9 cellular contexts compared by ENCODE assay signal in the genomic region with DNA sequence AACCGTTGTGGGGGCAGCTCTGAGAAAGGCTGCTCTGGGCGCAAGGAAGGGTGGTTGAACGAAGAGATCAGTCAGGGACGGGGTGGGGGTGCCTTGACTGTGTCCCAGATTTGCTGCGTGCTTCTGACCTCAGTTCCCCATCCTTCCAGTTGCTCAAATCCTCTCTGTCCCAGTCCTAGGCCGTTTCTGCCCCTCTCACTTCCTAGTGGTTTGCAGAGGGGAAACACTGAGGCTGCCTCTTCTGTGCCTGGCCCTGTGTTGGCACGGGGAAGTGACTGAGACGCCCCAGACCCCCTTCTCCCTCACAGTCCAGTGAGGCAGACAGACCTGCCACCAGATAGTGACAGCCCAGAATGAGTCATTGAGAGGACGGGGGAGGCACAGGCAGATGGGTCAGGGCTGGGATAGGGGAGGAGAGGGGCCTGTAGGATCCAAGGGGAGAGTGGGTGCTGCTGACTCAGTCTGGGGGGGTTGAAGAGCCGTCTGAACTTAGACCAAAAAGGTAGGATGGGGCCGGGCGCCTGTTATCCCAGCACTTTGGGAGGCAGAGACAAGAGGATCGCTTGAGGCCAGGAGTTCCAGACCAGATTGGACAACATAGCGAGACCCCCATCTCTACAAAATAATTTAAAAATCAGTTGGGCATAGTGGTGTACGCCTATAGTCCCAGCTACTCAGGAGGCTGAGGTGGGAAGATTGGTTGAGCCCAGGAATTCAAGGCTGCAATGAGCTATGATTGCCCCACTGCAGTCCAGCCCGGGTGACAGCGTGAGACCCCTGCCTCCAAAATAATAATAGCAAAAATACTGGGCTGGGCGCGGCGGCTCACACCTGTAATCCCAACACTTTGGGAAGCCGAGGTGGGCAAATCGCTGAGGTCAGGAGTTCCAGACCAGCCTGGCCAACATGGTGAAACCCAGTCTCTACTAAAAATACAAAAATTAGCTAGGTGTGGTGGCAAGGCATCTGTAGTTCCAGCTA. TPM values are rescaled to one million over a fixed set of nuclear protein-coding genes. Genes with fewer than 3 reads are reported as not detected.
DNase-seq lines count a peak whose midpoint lies in the region; ATAC-seq, FAIRE-seq and TF ChIP-seq lines count a peak whose summit lies in the region.
"Had no signal": no experiment of that assay in that cellular context is flagged by ENCODE, and none has a peak within 500 bp of the region (broad histone marks: within the 10 kb centered on the region; RNA-seq: fewer than 3 reads in every experiment).

No MANE protein-coding gene starts in this region.

- intact Hi-C loops in activated T-helper 2 cell treated with anti-CD3 and anti-CD28 coated beads, Interferon-gamma antibody, Interleukin-2, Interleukin-4, amounts not matched to agents 10 μg/mL and 5 μg/mL and 100 μg/mL, durations not matched to agents 14 hours and 24 hours and 36 hours (cut with micrococcal nuclease) = loop anchor here (1.0 to 5.0 kb wide), 3 partner anchors 27 to 478 kb away; partner anchors contain the start of genes ACTMAP and NUMBL

- H3K4me1 ChIP-seq in ACC112 (ENCODE audit: control insufficient read depth, insufficient read depth, low read length, unreplicated experiment) = peaks cover 17% of the 10 kb centered on the region
- H3K4me1 ChIP-seq in hepatocyte (ENCODE audit: insufficient read depth) = peaks cover 3% of the 10 kb centered on the region
- peaks cover 0 to 5% of the 10 kb centered on the region in 2 donors for H3K4me1 ChIP-seq in small intestine (ENCODE audit: control insufficient read depth in 2 of 2, insufficient read depth in 1 of 2, low read depth in 1 of 2, low read length in 1 of 2)

- no peaks in the 10 kb centered on the region for H3K27me3 ChIP-seq in ACC112 (ENCODE audit: insufficient read depth, low read length)
- H3K27me3 ChIP-seq in HL-60 (ENCODE audit: insufficient read depth, poor library complexity, severe bottlenecking) = no peaks in the 10 kb centered on the region
- H3K27me3 ChIP-seq in hepatocyte = no peaks in the 10 kb centered on the region
- H3K27me3 ChIP-seq in small intestine (ENCODE audit: control insufficient read depth in 2 of 2, insufficient read depth in 2 of 2, low read length in 2 of 2) = no peaks in the 10 kb centered on the region

- H3K9me2 ChIP-seq in hepatocyte (replicated peaks; ENCODE audit: insufficient read depth) = no peaks in the 10 kb centered on the region

- peak overlapping the region; percentile 98 for H3K4me2 ChIP-seq in hepatocyte

- no peaks in the 10 kb centered on the region for H4K20me1 ChIP-seq in hepatocyte (ENCODE audit: insufficient read depth, poor library complexity, severe bottlenecking)

- H3K36me3 Mint-ChIP-seq in activated T-helper 2 cell treated with anti-CD3 and anti-CD28 coated beads, Interferon-gamma antibody, Interleukin-2, Interleukin-4, amounts not matched to agents 10 μg/mL and 5 μg/mL and 100 μg/mL, durations not matched to agents 14 hours and 24 hours and 36 hours (ENCODE audit: low read depth) = peaks cover 18% of the 10 kb centered on the region

- H3K4me3 Mint-ChIP-seq in activated T-helper 2 cell treated with anti-CD3 and anti-CD28 coated beads, Interferon-gamma antibody, Interleukin-2, Interleukin-4, amounts not matched to agents 10 μg/mL and 5 μg/mL and 100 μg/mL, durations not matched to agents 14 hours and 24 hours and 36 hours (ENCODE audit: low read depth) = peak overlapping the region; percentile 83

- H3K4me3 ChIP-seq in ACC112 (ENCODE audit: low read depth, low read length) (peak overlapping the region; percentile 84), HL-60 (replicated peaks; ENCODE audit: insufficient read depth, low read length) (peak overlapping the region; percentile 68), hepatocyte (peak overlapping the region; percentile 92), small intestine (ENCODE audit: low read depth in 1 of 2, low read length in 2 of 2) (peak overlapping the region; percentile 52 to 68)

- H3K9me3 ChIP-seq in hepatocyte (ENCODE audit: low read depth) (no peaks in the 10 kb centered on the region), small intestine (ENCODE audit: control insufficient read depth, low read depth) (no peaks in the 10 kb centered on the region)

- H3K27me3 Mint-ChIP-seq in activated T-helper 2 cell treated with anti-CD3 and anti-CD28 coated beads, Interferon-gamma antibody, Interleukin-2, Interleukin-4, amounts not matched to agents 10 μg/mL and 5 μg/mL and 100 μg/mL, durations not matched to agents 14 hours and 24 hours and 36 hours (ENCODE audit: low read depth) = no peaks in the 10 kb centered on the region

- peak overlapping the region; percentile 78 for H3K27ac Mint-ChIP-seq in activated T-helper 2 cell treated with anti-CD3 and anti-CD28 coated beads, Interferon-gamma antibody, Interleukin-2, Interleukin-4, amounts not matched to agents 10 μg/mL and 5 μg/mL and 100 μg/mL, durations not matched to agents 14 hours and 24 hours and 36 hours

- no peak for ATAC-seq in GM18505 (IDR thresholded peaks at IDR 0.05; ENCODE audit: unreplicated experiment)
- ATAC-seq in GM19463 (IDR thresholded peaks at IDR 0.05; ENCODE audit: unreplicated experiment) = no peak

- H3K36me3 ChIP-seq in ACC112 (ENCODE audit: insufficient read depth, low read length) (peaks cover 4% of the 10 kb centered on the region), hepatocyte (replicated peaks; ENCODE audit: insufficient read depth, low read depth) (no peaks in the 10 kb centered on the region), small intestine (ENCODE audit: control insufficient read depth in 2 of 2, insufficient read depth in 2 of 2, low read length in 2 of 2) (no peaks in the 10 kb centered on the region)

- peak overlapping the region; percentile 19; the same call in 1 of the 2 replicates for H3K27ac ChIP-seq in ACC112 (ENCODE audit: low read depth, low read length)
- no peak overlapping the region for H3K27ac ChIP-seq in HL-60 (replicated peaks)
- H3K27ac ChIP-seq in hepatocyte = peak overlapping the region; percentile 88
- H3K27ac ChIP-seq in small intestine (ENCODE audit: low read depth in 1 of 2, low read length in 1 of 2) = peak overlapping the region; percentile 42 to 86
- H3K27ac ChIP-seq: epithelial cell of prostate had no signal

- WGBS in hepatocyte (ENCODE audit: low lambda C conversion rate, missing lambda C conversion rate) = 66% methylated on average over 22 of the region's 22 CpGs
- 52% methylated on average over 22 of the region's 22 CpGs for WGBS in small intestine, 3 donors

- H3K79me2 ChIP-seq in ACC112 (ENCODE audit: control insufficient read depth, insufficient read depth, low read length, unreplicated experiment) = no peaks in the 10 kb centered on the region
- H3K79me2 ChIP-seq in hepatocyte = no peaks in the 10 kb centered on the region

- H2AFZ ChIP-seq in ACC112 (ENCODE audit: low read length, unreplicated experiment) = no peak overlapping the region
- H2AFZ ChIP-seq in hepatocyte = peak overlapping the region; percentile 93

- peaks cover 17% of the 10 kb centered on the region for H3K4me1 Mint-ChIP-seq in activated T-helper 2 cell treated with anti-CD3 and anti-CD28 coated beads, Interferon-gamma antibody, Interleukin-2, Interleukin-4, amounts not matched to agents 10 μg/mL and 5 μg/mL and 100 μg/mL, durations not matched to agents 14 hours and 24 hours and 36 hours (ENCODE audit: low read depth)

- DNase-seq in HL-60 (ENCODE audit: low read depth in 1 of 2, low spot score in 1 of 2) (peak in 1 of 2 experiments; percentile 35), hepatocyte (ENCODE audit: low spot score) (peak; percentile 29), small intestine (no peak), activated gamma-delta T cell (lab: John Stamatoyannopoulos, UW) (no peak)
- DNase-seq in activated T-helper 2 cell treated with anti-CD3 and anti-CD28 coated beads, Interferon-gamma antibody, Interleukin-2, Interleukin-4, amounts not matched to agents 10 μg/mL and 5 μg/mL and 100 μg/mL, durations not matched to agents 14 hours and 24 hours and 36 hours (ENCODE audit: low spot score) = no peak

- FAIRE-seq in small intestine (lab: Jason Lieb, UNC) = no peak

- no peak for TF ChIP-seq POLR2A in GM18505 (IDR thresholded peaks at IDR 0.05; ENCODE audit: borderline replicate concordance, extremely low read depth, insufficient read depth, insufficient read length)

- TF ChIP-seq CTCF in HL-60 (IDR thresholded peaks at IDR 0.05; ENCODE audit: insufficient read depth, low read length) = no peak
- TF ChIP-seq CTCF in hepatocyte (IDR thresholded peaks at IDR 0.05; ENCODE audit: poor library complexity) = no peak

- no peaks in the 10 kb centered on the region for H3K9me3 Mint-ChIP-seq in activated T-helper 2 cell treated with anti-CD3 and anti-CD28 coated beads, Interferon-gamma antibody, Interleukin-2, Interleukin-4, amounts not matched to agents 10 μg/mL and 5 μg/mL and 100 μg/mL, durations not matched to agents 14 hours and 24 hours and 36 hours

RNA-seq across cellular contexts. Expression of gene NUMBL, which starts 26.4 kb away (rescaled TPM):
- 18.0 and 27.0 TPM in 2 replicates for total RNA-seq in activated T-helper 2 cell treated with anti-CD3 and anti-CD28 coated beads, Interferon-gamma antibody, Interleukin-2, Interleukin-4, amounts not matched to agents 10 μg/mL and 5 μg/mL and 100 μg/mL, durations not matched to agents 14 hours and 24 hours and 36 hours
- 15.7 and 26.0 TPM in 2 replicates for total RNA-seq in hepatocyte
- 31.3 and 32.1 TPM in 2 replicates for polyA plus RNA-seq in hepatocyte
- polyA plus RNA-seq in small intestine = 10 to 100 TPM in 1 of 3 donors, 1 to 10 TPM in 2; 6.2 to 15.6 (median 9.4) TPM

RNA-seq across cellular contexts. Expression of gene COQ8B, which starts 52.7 kb away (rescaled TPM):
- total RNA-seq in activated T-helper 2 cell treated with anti-CD3 and anti-CD28 coated beads, Interferon-gamma antibody, Interleukin-2, Interleukin-4, amounts not matched to agents 10 μg/mL and 5 μg/mL and 100 μg/mL, durations not matched to agents 14 hours and 24 hours and 36 hours = 33.5 and 36.7 TPM in 2 replicates
- total RNA-seq in hepatocyte = 46.2 and 49.2 TPM in 2 replicates
- polyA plus RNA-seq in hepatocyte = 40.2 and 40.7 TPM in 2 replicates
- polyA plus RNA-seq in small intestine = 10 to 100 TPM; 29.2 to 45.5 (median 44.5) TPM

RNA-seq across cellular contexts. Expression of gene ITPKC, which starts 52.9 kb away (rescaled TPM):
- total RNA-seq in activated T-helper 2 cell treated with anti-CD3 and anti-CD28 coated beads, Interferon-gamma antibody, Interleukin-2, Interleukin-4, amounts not matched to agents 10 μg/mL and 5 μg/mL and 100 μg/mL, durations not matched to agents 14 hours and 24 hours and 36 hours = 7.4 and 8.4 TPM in 2 replicates
- 52.3 and 52.9 TPM in 2 replicates for total RNA-seq in hepatocyte
- polyA plus RNA-seq in hepatocyte = 67.6 and 75.8 TPM in 2 replicates
- 10 to 100 TPM; 22.7 to 26.4 (median 24.7) TPM for polyA plus RNA-seq in small intestine
